Comparison of ENCODE assay signal across 8 cellular contexts in the genomic region with DNA sequence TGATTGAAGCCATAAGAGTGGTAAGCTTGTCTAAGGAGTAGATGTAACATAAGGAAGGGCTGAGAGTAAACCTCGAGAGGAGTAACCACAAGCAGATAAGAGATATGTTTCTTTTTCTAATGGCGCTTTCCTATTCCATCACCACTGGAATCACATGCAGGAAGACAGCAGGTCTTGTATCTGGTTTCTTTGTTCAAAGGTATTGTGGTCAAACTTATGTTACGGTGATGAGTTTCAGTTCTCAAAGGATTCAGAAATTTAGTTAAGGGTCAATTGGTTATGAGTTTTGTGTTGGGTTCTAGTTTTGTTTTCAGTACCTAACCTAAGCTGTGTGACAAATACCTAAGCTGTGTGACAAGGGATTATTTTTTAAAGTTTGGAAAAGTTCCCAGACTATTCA.
DNase-seq lines count a peak whose midpoint lies in the region; ATAC-seq and TF ChIP-seq lines count a peak whose summit lies in the region.
"Not testable (repeated sequence)": the region's sequence is repeated elsewhere in the genome, so short reads cannot be mapped to it uniquely, and the experiment has no call there.

No MANE protein-coding gene starts in this region.

- not testable (repeated sequence) for H3K9me3 Mint-ChIP-seq in activated T-cell treated with anti-CD3 and anti-CD28 coated beads, Interleukin-2, amount 50 U/mL, for 72 hours

- ATAC-seq in GM18498 (IDR thresholded peaks at IDR 0.05; ENCODE audit: unreplicated experiment) (peak; percentile 77), GM19328 (IDR thresholded peaks at IDR 0.05; ENCODE audit: unreplicated experiment) (peak; percentile 49), GM21737 (IDR thresholded peaks at IDR 0.05; ENCODE audit: unreplicated experiment) (peak; percentile 71), HG02981 (IDR thresholded peaks at IDR 0.05; ENCODE audit: unreplicated experiment) (peak; percentile 83), HG03460 (IDR thresholded peaks at IDR 0.05; ENCODE audit: unreplicated experiment) (peak; percentile 83)
- peak; percentile 20 to 45 for ATAC-seq in activated T-cell treated with anti-CD3 and anti-CD28 coated beads, Interleukin-2, amount 50 U/mL, for 72 hours (replicated peaks in 1 of 2)
- ATAC-seq in stimulated activated naive CD8-positive, alpha-beta T cell treated with anti-CD3 and anti-CD28 coated beads, Interleukin-15, Interleukin-2, amounts not matched to agents 100 U/mL and 50 U/mL, for 24 hours, result peak; percentile 36

- H3K27me3 Mint-ChIP-seq in activated T-cell treated with anti-CD3 and anti-CD28 coated beads, Interleukin-2, amount 50 U/mL, for 72 hours (ENCODE audit: low read depth), result not testable (repeated sequence)

- TF ChIP-seq CTCF in right atrium auricular region (IDR thresholded peaks at IDR 0.05), result not testable (repeated sequence)

- peaks cover 11% of the 10 kb centered on the region for H3K4me1 Mint-ChIP-seq in activated T-cell treated with anti-CD3 and anti-CD28 coated beads, Interleukin-2, amount 50 U/mL, for 72 hours (ENCODE audit: low read depth)

- not testable (repeated sequence) for H3K9me3 ChIP-seq in right atrium auricular region

- H3K4me3 Mint-ChIP-seq in activated T-cell treated with anti-CD3 and anti-CD28 coated beads, Interleukin-2, amount 50 U/mL, for 72 hours, result peak overlapping the region in 1 of 2 donors; percentile 56

- H3K27ac Mint-ChIP-seq in activated T-cell treated with anti-CD3 and anti-CD28 coated beads, Interleukin-2, amount 50 U/mL, for 72 hours, result peak overlapping the region; percentile 50

- not testable (repeated sequence) for H3K36me3 ChIP-seq in right atrium auricular region

- not testable (repeated sequence) for H3K4me3 ChIP-seq in right atrium auricular region

- H3K36me3 Mint-ChIP-seq in activated T-cell treated with anti-CD3 and anti-CD28 coated beads, Interleukin-2, amount 50 U/mL, for 72 hours (ENCODE audit: insufficient read depth in 2 of 2), result not testable (repeated sequence)

- not testable (repeated sequence) for DNase-seq in activated T-cell treated with anti-CD3 and anti-CD28 coated beads, Interleukin-2, amount 50 U/mL, for 72 hours; right atrium auricular region (ENCODE audit: low spot score); stimulated activated naive CD8-positive, alpha-beta T cell treated with anti-CD3 and anti-CD28 coated beads, Interleukin-15, Interleukin-2, amounts not matched to agents 100 U/mL and 50 U/mL, for 24 hours

- peak overlapping the region; percentile 56 to 83 for H3K27ac ChIP-seq in right atrium auricular region

- H3K27me3 ChIP-seq in right atrium auricular region, result not testable (repeated sequence)

- H3K4me1 ChIP-seq in right atrium auricular region, result peaks cover 0 to 70% of the 10 kb centered on the region in 2 donors

Comparison
In these comparisons a context has a peak if more than half of its experiments do, and no peak if none do; other contexts are left out.
1. ATAC-seq: peak in every context shown above with its lines; median percentile 83 in HG02981; 83 in HG03460; 77 in GM18498; 71 in GM21737; 49 in GM19328; 36 in stimulated activated naive CD8-positive, alpha-beta T cell treated with anti-CD3 and anti-CD28 coated beads, Interleukin-15, Interleukin-2, amounts not matched to agents 100 U/mL and 50 U/mL, for 24 hours; 32 in activated T-cell treated with anti-CD3 and anti-CD28 coated beads, Interleukin-2, amount 50 U/mL, for 72 hours.